ENCODE assay signal across 1 cellular context in the genomic region with DNA sequence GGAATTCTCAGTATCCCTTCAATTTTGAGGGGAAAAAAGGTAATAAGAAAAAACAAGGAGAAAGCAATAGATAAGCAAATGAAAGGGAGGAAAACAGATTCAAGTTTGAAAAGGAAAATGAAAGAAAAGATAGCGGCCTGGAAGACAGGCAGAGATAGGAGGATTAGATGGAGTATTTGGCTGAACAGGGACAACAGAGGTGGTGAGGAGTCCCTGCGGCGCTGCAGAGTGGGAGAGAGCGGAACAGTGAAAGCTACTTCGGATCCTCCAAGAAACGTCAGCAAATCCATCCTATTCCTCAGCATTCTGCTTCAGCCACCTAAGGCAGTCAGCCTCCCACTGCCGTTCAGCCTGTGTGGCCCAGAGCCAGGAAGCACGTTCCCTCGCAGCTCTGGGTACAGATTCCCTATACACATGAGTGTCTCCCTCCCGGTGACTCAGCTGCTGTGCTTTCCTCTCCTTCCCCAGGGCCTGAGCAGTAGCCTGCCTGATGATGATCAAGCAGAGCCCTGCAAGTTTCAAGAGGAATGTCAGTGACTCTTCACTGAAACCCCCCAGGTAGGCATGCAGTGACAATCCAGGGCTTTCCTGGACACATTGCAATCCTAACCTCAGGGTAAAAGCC.
A peak's percentile ranks its signal among the peaks of the same experiment; 100 is the strongest.
TF ChIP-seq lines count a peak whose summit lies in the region.

No MANE protein-coding gene starts in this region.

TF ChIP-seq in SK-N-SH, 30 proteins besides CTCF, POLR2A, EP300 and RAD21 (continued from another document):
- TF ChIP-seq USF2 (IDR thresholded peaks at IDR 0.05; ENCODE audit: borderline replicate concordance, low read depth, low read length) (no peak), TCF12 (IDR thresholded peaks at IDR 0.05) (peak; percentile 69), EZH2phosphoT487 (IDR thresholded peaks at IDR 0.05; ENCODE audit: borderline replicate concordance, low read depth) (no peak), ZBTB33 (IDR thresholded peaks at IDR 0.05; ENCODE audit: borderline replicate concordance, low read depth) (no peak), YY1 (IDR thresholded peaks at IDR 0.05; ENCODE audit: low read depth) (no peak), CHD2 (IDR thresholded peaks at IDR 0.05; ENCODE audit: low read length, partially characterized antibody) (no peak), NFIC (IDR thresholded peaks at IDR 0.05; ENCODE audit: borderline replicate concordance) (peak; percentile 86)
- TF ChIP-seq, protein P1, sequence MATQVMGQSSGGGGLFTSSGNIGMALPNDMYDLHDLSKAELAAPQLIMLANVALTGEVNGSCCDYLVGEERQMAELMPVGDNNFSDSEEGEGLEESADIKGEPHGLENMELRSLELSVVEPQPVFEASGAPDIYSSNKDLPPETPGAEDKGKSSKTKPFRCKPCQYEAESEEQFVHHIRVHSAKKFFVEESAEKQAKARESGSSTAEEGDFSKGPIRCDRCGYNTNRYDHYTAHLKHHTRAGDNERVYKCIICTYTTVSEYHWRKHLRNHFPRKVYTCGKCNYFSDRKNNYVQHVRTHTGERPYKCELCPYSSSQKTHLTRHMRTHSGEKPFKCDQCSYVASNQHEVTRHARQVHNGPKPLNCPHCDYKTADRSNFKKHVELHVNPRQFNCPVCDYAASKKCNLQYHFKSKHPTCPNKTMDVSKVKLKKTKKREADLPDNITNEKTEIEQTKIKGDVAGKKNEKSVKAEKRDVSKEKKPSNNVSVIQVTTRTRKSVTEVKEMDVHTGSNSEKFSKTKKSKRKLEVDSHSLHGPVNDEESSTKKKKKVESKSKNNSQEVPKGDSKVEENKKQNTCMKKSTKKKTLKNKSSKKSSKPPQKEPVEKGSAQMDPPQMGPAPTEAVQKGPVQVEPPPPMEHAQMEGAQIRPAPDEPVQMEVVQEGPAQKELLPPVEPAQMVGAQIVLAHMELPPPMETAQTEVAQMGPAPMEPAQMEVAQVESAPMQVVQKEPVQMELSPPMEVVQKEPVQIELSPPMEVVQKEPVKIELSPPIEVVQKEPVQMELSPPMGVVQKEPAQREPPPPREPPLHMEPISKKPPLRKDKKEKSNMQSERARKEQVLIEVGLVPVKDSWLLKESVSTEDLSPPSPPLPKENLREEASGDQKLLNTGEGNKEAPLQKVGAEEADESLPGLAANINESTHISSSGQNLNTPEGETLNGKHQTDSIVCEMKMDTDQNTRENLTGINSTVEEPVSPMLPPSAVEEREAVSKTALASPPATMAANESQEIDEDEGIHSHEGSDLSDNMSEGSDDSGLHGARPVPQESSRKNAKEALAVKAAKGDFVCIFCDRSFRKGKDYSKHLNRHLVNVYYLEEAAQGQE (IDR thresholded peaks at IDR 0.05; ENCODE audit: low read depth, low read length): 0 out of 2 replicates have a peak, but pooled peaks have one; percentile 18
- TF ChIP-seq, protein P2, sequence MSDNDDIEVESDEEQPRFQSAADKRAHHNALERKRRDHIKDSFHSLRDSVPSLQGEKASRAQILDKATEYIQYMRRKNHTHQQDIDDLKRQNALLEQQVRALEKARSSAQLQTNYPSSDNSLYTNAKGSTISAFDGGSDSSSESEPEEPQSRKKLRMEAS (IDR thresholded peaks at IDR 0.05; ENCODE audit: low read depth): peak; percentile 96
